ENCODE assay signal across 8 cellular contexts in the genomic region with DNA sequence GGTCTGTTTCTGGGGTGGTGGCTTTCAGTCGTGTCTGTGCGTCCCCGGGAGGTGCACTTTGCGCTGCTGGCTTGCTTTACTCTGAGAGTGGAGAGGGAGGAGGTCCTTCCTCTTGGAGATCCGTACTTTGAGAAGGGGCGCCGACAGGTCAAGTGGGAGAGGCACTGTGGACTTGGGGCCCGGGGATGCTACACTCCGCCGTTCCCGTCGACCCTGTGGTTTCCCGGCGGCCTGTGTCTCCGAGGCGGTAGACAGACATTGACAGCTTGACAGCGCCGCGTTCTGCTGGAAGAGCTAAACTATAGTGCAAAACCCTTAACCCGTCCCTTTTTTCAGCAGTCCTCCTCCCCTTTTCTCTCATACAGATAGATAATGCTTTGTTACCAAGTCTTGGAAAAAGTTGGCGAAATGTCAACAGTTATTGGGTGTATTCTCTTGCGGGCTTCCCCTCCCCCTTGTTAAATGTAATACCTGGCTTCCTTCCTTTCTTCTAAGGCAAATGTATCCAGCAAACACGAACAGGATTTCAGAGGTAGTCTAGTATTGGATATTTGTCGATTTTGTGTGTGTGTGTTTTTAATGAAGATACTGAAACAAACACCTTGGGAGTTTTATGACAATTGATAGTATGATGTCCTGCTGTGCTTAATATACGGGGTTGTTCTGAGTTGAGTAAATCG. TPM values are rescaled to one million over a fixed set of nuclear protein-coding genes. Genes with fewer than 3 reads are reported as not detected.
DNase-seq lines count a peak whose midpoint lies in the region; ATAC-seq and TF ChIP-seq lines count a peak whose summit lies in the region.

No MANE protein-coding gene starts in this region.

- H3K9me3 Mint-ChIP-seq in activated T-cell treated with anti-CD3 and anti-CD28 coated beads, Interleukin-2, amount 50 U/mL, for 72 hours: no peaks in the 10 kb centered on the region
- no peaks in the 10 kb centered on the region for H3K9me3 Mint-ChIP-seq in naive thymus-derived CD8-positive, alpha-beta T cell

- no peak for TF ChIP-seq CTCF in upper lobe of left lung (IDR thresholded peaks at IDR 0.05)

- H3K4me3 ChIP-seq in upper lobe of left lung: peak overlapping the region; percentile 71 to 90 (median 80)

- H3K4me1 Mint-ChIP-seq in activated T-cell treated with anti-CD3 and anti-CD28 coated beads, Interleukin-2, amount 50 U/mL, for 72 hours (ENCODE audit: low read depth): peaks cover 26% of the 10 kb centered on the region
- H3K4me1 Mint-ChIP-seq in naive thymus-derived CD8-positive, alpha-beta T cell: peaks cover 10 to 27% (median 22%) of the 10 kb centered on the region in 4 donors

- H3K27me3 ChIP-seq in upper lobe of left lung: peaks cover 0 to 6% (median under 1%) of the 10 kb centered on the region in 4 donors

- in situ Hi-C loops in ACHN (cut with HindIII; ENCODE audit: low pct_ligation_motif_present, low pct_unique_long_range_greater_than_20kb, low sequenced_read_pairs): no loop called here

- H3K27ac Mint-ChIP-seq in activated T-cell treated with anti-CD3 and anti-CD28 coated beads, Interleukin-2, amount 50 U/mL, for 72 hours: peak overlapping the region; percentile 74
- peak overlapping the region; percentile 58 to 93 (median 80) for H3K27ac Mint-ChIP-seq in naive thymus-derived CD8-positive, alpha-beta T cell

- POLR2A ChIA-PET in naive thymus-derived CD8-positive, alpha-beta T cell (lab: Charles Lee): interaction anchor here (0.7 to 3.5 kb wide), 4 partner anchors 8 to 228 kb away, joined by 3 to 10 read pairs (median 4); no protein-coding TSS in a partner anchor

- ATAC-seq in GM21423 (IDR thresholded peaks at IDR 0.05; ENCODE audit: unreplicated experiment) (peak; percentile 4), upper lobe of left lung (ENCODE audit: low FRiP score in 2 of 2) (peak in 1 of 2 donors; percentile 34), HG03159 (IDR thresholded peaks at IDR 0.05; ENCODE audit: unreplicated experiment) (no peak)
- peak; percentile 10 to 18 for ATAC-seq in activated T-cell treated with anti-CD3 and anti-CD28 coated beads, Interleukin-2, amount 50 U/mL, for 72 hours (replicated peaks in 1 of 2)
- peak; percentile 21 to 30 for ATAC-seq in naive thymus-derived CD8-positive, alpha-beta T cell

- H3K4me3 Mint-ChIP-seq in activated T-cell treated with anti-CD3 and anti-CD28 coated beads, Interleukin-2, amount 50 U/mL, for 72 hours: peak overlapping the region; percentile 88 to 95
- peak overlapping the region; percentile 86 to 97 (median 94) for H3K4me3 Mint-ChIP-seq in naive thymus-derived CD8-positive, alpha-beta T cell

- no peak for TF ChIP-seq EP300 in upper lobe of left lung (IDR thresholded peaks at IDR 0.05)

- peak overlapping the region; percentile 86 to 95 (median 90) for H3K27ac ChIP-seq in upper lobe of left lung

- no peak for TF ChIP-seq POLR2A in upper lobe of left lung (IDR thresholded peaks at IDR 0.05)

- peaks cover 24 to 60% (median 44%) of the 10 kb centered on the region in 4 donors for H3K4me1 ChIP-seq in upper lobe of left lung

- peaks cover 1 to 2% of the 10 kb centered on the region in 2 donors for H3K36me3 Mint-ChIP-seq in activated T-cell treated with anti-CD3 and anti-CD28 coated beads, Interleukin-2, amount 50 U/mL, for 72 hours (ENCODE audit: insufficient read depth in 2 of 2)
- no peaks in the 10 kb centered on the region for H3K36me3 Mint-ChIP-seq in naive thymus-derived CD8-positive, alpha-beta T cell

- WGBS in upper lobe of left lung, 2 donors: 4 to 5% methylated on average over 15 to 26 of the region's 26 CpGs

- peaks cover 36% of the 10 kb centered on the region for H3K27me3 Mint-ChIP-seq in activated T-cell treated with anti-CD3 and anti-CD28 coated beads, Interleukin-2, amount 50 U/mL, for 72 hours (ENCODE audit: low read depth)
- peaks cover 15 to 35% (median 27%) of the 10 kb centered on the region in 5 donors for H3K27me3 Mint-ChIP-seq in naive thymus-derived CD8-positive, alpha-beta T cell

- no peaks in the 10 kb centered on the region for H3K9me3 ChIP-seq in upper lobe of left lung

- DNase-seq in ACHN (peak; percentile 63), NOMO-1 (lab: John Stamatoyannopoulos, UW; ENCODE audit: unreplicated experiment in 2 of 2) (peak; percentile 21 to 29), fibroblast of peridontal ligament (ENCODE audit: extremely low read depth) (peak; percentile 67), upper lobe of left lung (peak; percentile 49 to 63)
- peak; percentile 45 to 49 for DNase-seq in activated T-cell treated with anti-CD3 and anti-CD28 coated beads, Interleukin-2, amount 50 U/mL, for 72 hours
- peak in 7 of 10 donors; percentile 11 to 66 (median 18) for DNase-seq in naive thymus-derived CD8-positive, alpha-beta T cell

- no peaks in the 10 kb centered on the region for H3K36me3 ChIP-seq in upper lobe of left lung

RNA-seq across cellular contexts. Expression of gene TPM1, which starts 6.6 kb away (rescaled TPM):
- total RNA-seq in activated T-cell treated with anti-CD3 and anti-CD28 coated beads, Interleukin-2, amount 50 U/mL, for 72 hours: 1 to 10 TPM; 9.5 to 9.6 TPM
- total RNA-seq in naive thymus-derived CD8-positive, alpha-beta T cell: 10 to 100 TPM; 20.6 to 21.2 TPM
- polyA plus RNA-seq in naive thymus-derived CD8-positive, alpha-beta T cell: 1 to 10 TPM; 5.1 to 6.0 (median 5.4) TPM
- total RNA-seq in upper lobe of left lung: 100 to 1,000 TPM; 144 to 343 (median 254) TPM

Comparison
In these comparisons a context has a peak if more than half of its experiments do, and no peak if none do; other contexts are left out.
1. RNA of gene TPM1, which starts 6.6 kb away (total RNA-seq): 144 to 343 TPM in upper lobe of left lung; 20.6 to 21.2 TPM in naive thymus-derived CD8-positive, alpha-beta T cell and 9.5 to 9.6 TPM in activated T-cell treated with anti-CD3 and anti-CD28 coated beads, Interleukin-2, amount 50 U/mL, for 72 hours; every median in the first group is over 4 times any median in the second.
2. Peak in every context shown above with its lines, with median percentiles within 50 percentile points of each other: DNase-seq.